ENCODE assay signal across 27 cellular contexts in the genomic region with DNA sequence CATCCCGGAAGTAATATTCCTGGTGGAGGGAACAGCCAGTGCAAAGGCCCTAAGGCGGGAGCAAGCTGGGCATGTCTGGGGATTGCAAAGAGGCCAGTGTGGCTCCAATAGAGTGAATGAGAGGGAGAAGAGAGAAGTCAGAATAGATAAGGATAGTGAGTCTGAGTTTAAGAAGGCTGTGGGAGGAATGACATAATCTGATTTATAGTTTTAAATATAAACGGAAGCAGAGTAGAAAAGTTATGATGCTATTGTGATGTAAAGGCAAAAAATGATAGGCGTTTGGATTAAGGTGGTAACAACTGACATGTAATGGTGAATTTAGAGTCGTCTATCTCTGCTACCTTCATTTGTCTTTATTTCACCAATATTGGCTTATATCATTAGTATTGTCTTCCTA.
DNase-seq lines count a peak whose midpoint lies in the region; ATAC-seq, FAIRE-seq and TF ChIP-seq lines count a peak whose summit lies in the region.
"Had no signal": no experiment of that assay in that cellular context is flagged by ENCODE, and none has a peak within 500 bp of the region (broad histone marks: within the 10 kb centered on the region; RNA-seq: fewer than 3 reads in every experiment).

No MANE protein-coding gene starts in this region.

- no peaks in the 10 kb centered on the region for H3K36me3 ChIP-seq in HEK293 (ENCODE audit: control insufficient read depth in 2 of 2, insufficient read depth in 1 of 2, low read length in 2 of 2)
- no peaks in the 10 kb centered on the region; the same call in 2 of the 3 replicates for H3K36me3 ChIP-seq in K562 (ENCODE audit: control insufficient read depth, insufficient read depth, low read length)
- H3K36me3 ChIP-seq: BE2C, BLaER1 had no signal

- CTCF ChIA-PET in HEK293 (lab: Yijun Ruan, JAX): no interaction called here
- CTCF ChIA-PET in K562 (lab: Yijun Ruan, JAX; ENCODE audit: low intra/inter-chr PET ratio): no interaction called here

- no peaks in the 10 kb centered on the region for H3K9me3 ChIP-seq in HEK293 (ENCODE audit: control insufficient read depth, insufficient read depth, low read depth, low read length)
- H3K9me3 ChIP-seq in K562 (replicated peaks; ENCODE audit: control insufficient read depth, insufficient read depth, low read depth, low read length): no peaks in the 10 kb centered on the region
- H3K9me3 ChIP-seq: BE2C, BLaER1 had no signal

- no peak overlapping the region for H2AFZ ChIP-seq in K562 (ENCODE audit: low read depth, low read length)

- BruUV-seq in K562 (replicated peaks; lab: Mats Ljungman, UMichigan): no TSS peak

- no peak for FAIRE-seq in K562 (lab: Jason Lieb, UNC)
- FAIRE-seq: GM12878, GM12892, GM18507 had no signal

- TF ChIP-seq CTCF in HEK293 (tag by site-specific recombination; IDR thresholded peaks at IDR 0.05) (no peak), K562 (IDR thresholded peaks at IDR 0.05 in 2 of 3, conservative IDR thresholded peaks at IDR 0.05 in 1 of 3; ENCODE audit: insufficient read depth in 2 of 3, low read depth in 1 of 3, low read length in 3 of 3) (no peak)

- H3K4me3 ChIP-seq in HEK293 (ENCODE audit: low read depth, low read length): no peak overlapping the region
- H3K4me3 ChIP-seq in K562: no peak overlapping the region
- H3K4me3 ChIP-seq: BLaER1, GM12878 had no signal

- WGBS in K562 (ENCODE audit: insufficient coverage, low coverage, missing lambda C conversion rate): 33% methylated on average over 5 of the region's 5 CpGs

- H3K27ac ChIP-seq in HEK293 (ENCODE audit: extremely low read depth, low read depth, low read length): no peak overlapping the region
- H3K27ac ChIP-seq in K562 (ENCODE audit: extremely low read depth, low read depth, low read length): no peak overlapping the region
- H3K27ac ChIP-seq: BLaER1 had no signal

- TF ChIP-seq POLR2A in K562 (conservative IDR thresholded peaks at IDR 0.05) (no peak), erythroblast (IDR thresholded peaks at IDR 0.05; ENCODE audit: low read length) (no peak)

- DNase-seq in NCI-H69 (lab: John Stamatoyannopoulos, UW) (peak; percentile 26), amniotic epithelial cell (ENCODE audit: low read depth) (peak; percentile 24), K562 (ENCODE audit: extremely low read depth in 1 of 4, low spot score in 3 of 4) (no peak), islet precursor cell (no peak), erythroblast (lab: John Stamatoyannopoulos, UW) (no peak)
- no peak for DNase-seq in central memory CD4-positive, alpha-beta T cell
- DNase-seq: 8988T; ACHN; BE2C; C1 segment of cervical spinal cord; CD4-positive, alpha-beta memory T cell; CD4-positive, CD25-positive, alpha-beta regulatory T cell; CD8-positive, alpha-beta memory T cell; COR-L47; DMS 273 treated with DMSO at 0.1 percent for 48 hours; DMS153; DMS53; DMS79; DND-41; EL; GDM1 had no signal

- H3K27me3 ChIP-seq in K562 (ENCODE audit: control insufficient read depth in 2 of 2, insufficient read depth in 2 of 2, low read length in 2 of 2): no peaks in the 10 kb centered on the region
- H3K27me3 ChIP-seq: BE2C, BLaER1 had no signal

- in situ Hi-C loops in K562 (cut with MboI): no loop called here

- no peak overlapping the region for H3K4me2 ChIP-seq in K562 (ENCODE audit: insufficient read depth, low read length)
- H3K4me2 ChIP-seq: BLaER1 had no signal

- no peak for ATAC-seq in K562
- no peak for ATAC-seq in GM19463 (IDR thresholded peaks at IDR 0.05; ENCODE audit: unreplicated experiment)
- ATAC-seq: GM12878 had no signal

- no peaks in the 10 kb centered on the region for H3K9me1 ChIP-seq in K562 (ENCODE audit: control insufficient read depth, insufficient read depth, low read length)

- POLR2A ChIA-PET in HEK293 (lab: Yijun Ruan, JAX) (no interaction called here), K562 (lab: Yijun Ruan, JAX) (no interaction called here)

- intact Hi-C loops in K562 (cut with micrococcal nuclease): no loop called here

- no peak overlapping the region for H3K9ac ChIP-seq in K562 (ENCODE audit: insufficient read depth in 1 of 2, low read depth in 2 of 2, low read length in 2 of 2)
- H3K9ac ChIP-seq: BLaER1 had no signal

- H3K4me1 ChIP-seq in HEK293 (ENCODE audit: control insufficient read depth, insufficient read depth, low read length): peaks cover 10% of the 10 kb centered on the region
- H3K4me1 ChIP-seq in K562 (replicated peaks in 1 of 2; ENCODE audit: control insufficient read depth in 2 of 2, insufficient read depth in 2 of 2, low read length in 2 of 2): peaks cover 0 to 9% of the 10 kb centered on the region in 2 experiments; a peak in 2 of 5 replicates
- H3K4me1 ChIP-seq: BE2C had no signal

- no peaks in the 10 kb centered on the region for H3K79me2 ChIP-seq in K562 (ENCODE audit: control insufficient read depth, insufficient read depth, low read length)

- TF ChIP-seq RAD21 in K562 (CRISPR knock-in tag; conservative IDR thresholded peaks at IDR 0.05 in 1 of 2, IDR thresholded peaks at IDR 0.05 in 1 of 2): no peak

- no peak for TF ChIP-seq EP300 in K562 (IDR thresholded peaks at IDR 0.05; ENCODE audit: low read length)

- H4K20me1 ChIP-seq in K562 (replicated peaks; ENCODE audit: control insufficient read depth, insufficient read depth, low read length): no peaks in the 10 kb centered on the region
- H4K20me1 ChIP-seq: BLaER1 had no signal

TF ChIP-seq in HEK293, 187 proteins besides CTCF, POLR2A, EP300 and RAD21 (continues in another document):
- TF ChIP-seq ZBTB48 (tag by site-specific recombination; IDR thresholded peaks at IDR 0.05): no peak
- TF ChIP-seq ZNF76 (tag by site-specific recombination; IDR thresholded peaks at IDR 0.05; ENCODE audit: borderline replicate concordance, low read depth): no peak
- TF ChIP-seq, protein P1, sequence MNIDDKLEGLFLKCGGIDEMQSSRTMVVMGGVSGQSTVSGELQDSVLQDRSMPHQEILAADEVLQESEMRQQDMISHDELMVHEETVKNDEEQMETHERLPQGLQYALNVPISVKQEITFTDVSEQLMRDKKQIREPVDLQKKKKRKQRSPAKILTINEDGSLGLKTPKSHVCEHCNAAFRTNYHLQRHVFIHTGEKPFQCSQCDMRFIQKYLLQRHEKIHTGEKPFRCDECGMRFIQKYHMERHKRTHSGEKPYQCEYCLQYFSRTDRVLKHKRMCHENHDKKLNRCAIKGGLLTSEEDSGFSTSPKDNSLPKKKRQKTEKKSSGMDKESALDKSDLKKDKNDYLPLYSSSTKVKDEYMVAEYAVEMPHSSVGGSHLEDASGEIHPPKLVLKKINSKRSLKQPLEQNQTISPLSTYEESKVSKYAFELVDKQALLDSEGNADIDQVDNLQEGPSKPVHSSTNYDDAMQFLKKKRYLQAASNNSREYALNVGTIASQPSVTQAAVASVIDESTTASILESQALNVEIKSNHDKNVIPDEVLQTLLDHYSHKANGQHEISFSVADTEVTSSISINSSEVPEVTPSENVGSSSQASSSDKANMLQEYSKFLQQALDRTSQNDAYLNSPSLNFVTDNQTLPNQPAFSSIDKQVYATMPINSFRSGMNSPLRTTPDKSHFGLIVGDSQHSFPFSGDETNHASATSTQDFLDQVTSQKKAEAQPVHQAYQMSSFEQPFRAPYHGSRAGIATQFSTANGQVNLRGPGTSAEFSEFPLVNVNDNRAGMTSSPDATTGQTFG (tag by site-specific recombination; IDR thresholded peaks at IDR 0.05; ENCODE audit: borderline replicate concordance): no peak
- TF ChIP-seq ZNF558 (tag by site-specific recombination; IDR thresholded peaks at IDR 0.05): no peak

TF ChIP-seq in K562, 482 proteins besides CTCF, POLR2A, EP300 and RAD21 (continues in another document):
- TF ChIP-seq MEIS2 (IDR thresholded peaks at IDR 0.05; ENCODE audit: partially characterized antibody): peak; percentile 72
- no peak for TF ChIP-seq ETV6 (IDR thresholded peaks at IDR 0.05; ENCODE audit: borderline replicate concordance in 1 of 2, low read depth in 2 of 2, low read length in 1 of 2)
- TF ChIP-seq ETV6 (CRISPR knock-in tag; IDR thresholded peaks at IDR 0.05; ENCODE audit: borderline replicate concordance): no peak
- TF ChIP-seq, protein P2, sequence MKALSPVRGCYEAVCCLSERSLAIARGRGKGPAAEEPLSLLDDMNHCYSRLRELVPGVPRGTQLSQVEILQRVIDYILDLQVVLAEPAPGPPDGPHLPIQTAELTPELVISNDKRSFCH (CRISPR knock-in tag; IDR thresholded peaks at IDR 0.05): no peak
- TF ChIP-seq, protein P2 (tag; IDR thresholded peaks at IDR 0.05): no peak
- no peak for TF ChIP-seq ZNF589 (CRISPR knock-in tag; IDR thresholded peaks at IDR 0.05; ENCODE audit: low read depth)
- TF ChIP-seq, protein P3, sequence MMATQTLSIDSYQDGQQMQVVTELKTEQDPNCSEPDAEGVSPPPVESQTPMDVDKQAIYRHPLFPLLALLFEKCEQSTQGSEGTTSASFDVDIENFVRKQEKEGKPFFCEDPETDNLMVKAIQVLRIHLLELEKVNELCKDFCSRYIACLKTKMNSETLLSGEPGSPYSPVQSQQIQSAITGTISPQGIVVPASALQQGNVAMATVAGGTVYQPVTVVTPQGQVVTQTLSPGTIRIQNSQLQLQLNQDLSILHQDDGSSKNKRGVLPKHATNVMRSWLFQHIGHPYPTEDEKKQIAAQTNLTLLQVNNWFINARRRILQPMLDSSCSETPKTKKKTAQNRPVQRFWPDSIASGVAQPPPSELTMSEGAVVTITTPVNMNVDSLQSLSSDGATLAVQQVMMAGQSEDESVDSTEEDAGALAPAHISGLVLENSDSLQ (IDR thresholded peaks at IDR 0.05): peak; percentile 66
- no peak for TF ChIP-seq KDM1A (IDR thresholded peaks at IDR 0.05)
- TF ChIP-seq MAZ (CRISPR knock-in tag; conservative IDR thresholded peaks at IDR 0.05 in 1 of 2, IDR thresholded peaks at IDR 0.05 in 1 of 2): no peak
- TF ChIP-seq ZNF3 (CRISPR knock-in tag; IDR thresholded peaks at IDR 0.05): no peak
- no peak for TF ChIP-seq NRF1 (conservative IDR thresholded peaks at IDR 0.05 in 1 of 2, IDR thresholded peaks at IDR 0.05 in 1 of 2)

Comparison
In these comparisons a context has a peak if more than half of its experiments do, and no peak if none do; other contexts are left out.
1. DNase-seq: peak in NCI-H69 (single experiment) and amniotic epithelial cell (single experiment); none in K562 (0 of 4), islet precursor cell (single experiment), central memory CD4-positive, alpha-beta T cell (single experiment) and erythroblast (0 of 2).